ENCODE assay signal across 9 cellular contexts in the genomic region with DNA sequence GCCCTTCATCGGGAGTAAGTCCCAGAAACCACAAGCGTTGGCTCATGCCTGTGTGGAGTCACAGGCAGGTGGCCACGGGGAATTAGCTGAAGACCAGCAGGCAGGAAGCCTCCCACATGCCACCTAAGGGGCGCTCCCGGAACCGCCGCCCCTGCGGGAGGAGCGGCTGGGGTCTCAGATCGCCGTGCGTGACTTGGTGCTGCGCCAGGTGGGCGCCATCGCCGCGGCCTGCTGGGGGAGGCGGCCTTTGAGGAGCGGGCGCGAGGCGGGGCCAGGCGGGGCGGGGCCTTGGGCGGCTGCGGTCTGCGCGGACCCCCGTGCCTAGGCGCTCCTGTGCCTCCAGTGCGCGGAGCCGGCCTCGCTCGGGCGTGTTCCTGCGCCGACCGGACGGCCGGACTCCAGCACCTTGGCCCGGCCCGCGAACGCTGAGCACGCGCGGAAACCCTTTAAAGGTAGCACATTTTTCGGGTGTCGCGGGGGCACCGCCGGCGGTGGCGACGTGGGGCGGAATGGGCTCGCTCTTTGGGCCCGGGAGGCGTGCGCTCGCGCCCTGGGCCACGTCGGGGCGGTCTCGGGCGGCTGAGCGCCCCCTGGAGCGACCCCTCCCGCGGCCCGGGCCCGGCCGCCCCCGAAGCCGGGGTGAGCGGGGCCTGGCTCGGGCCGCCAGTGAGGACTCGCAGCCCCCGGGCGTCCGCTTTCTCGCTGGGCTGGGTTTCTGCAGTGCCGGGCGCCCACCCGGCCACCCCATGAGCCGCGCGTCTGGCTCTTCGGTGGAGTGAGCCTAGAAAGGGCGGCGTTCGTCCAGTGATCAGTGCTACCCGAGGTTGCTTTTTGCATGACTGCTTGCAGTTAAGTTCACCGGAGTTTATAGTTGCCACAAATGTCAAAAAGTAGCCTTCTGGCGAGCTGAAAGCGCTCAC. TPM values are rescaled to one million over a fixed set of nuclear protein-coding genes. Genes with fewer than 3 reads are reported as not detected.
DNase-seq lines count a peak whose midpoint lies in the region; ATAC-seq and TF ChIP-seq lines count a peak whose summit lies in the region.
"Had no signal": no experiment of that assay in that cellular context is flagged by ENCODE, and none has a peak within 500 bp of the region (broad histone marks: within the 10 kb centered on the region; RNA-seq: fewer than 3 reads in every experiment).

No MANE protein-coding gene starts in this region.

- H3K4me1 ChIP-seq in prostate gland (replicated peaks) = no peaks in the 10 kb centered on the region

- 2% methylated on average over 50 of the region's 99 CpGs for WGBS in prostate gland

- H3K36me3 ChIP-seq in prostate gland = no peaks in the 10 kb centered on the region

- ATAC-seq in HG02571 (IDR thresholded peaks at IDR 0.05; ENCODE audit: unreplicated experiment) = no peak

- no peak overlapping the region for H3K27ac ChIP-seq in prostate gland

- no peaks in the 10 kb centered on the region for H3K9me3 ChIP-seq in prostate gland

- H3K4me3 ChIP-seq in prostate gland = peak overlapping the region; percentile 29 to 30

- intact Hi-C loops in prostate gland (cut with DNase I) = no loop called here

- no peak for TF ChIP-seq CTCF in prostate gland (IDR thresholded peaks at IDR 0.05)

- DNase-seq in ELF-1 (ENCODE audit: low read depth, low spot score) = peak; percentile 65
- DNase-seq in NCI-H345 (lab: John Stamatoyannopoulos, UW) = peak; percentile 31
- peak; percentile 4 for DNase-seq in germinal center (ENCODE audit: low spot score)
- DNase-seq in prostate gland (ENCODE audit: low spot score) = no peak
- DNase-seq in globus pallidus (ENCODE audit: low spot score) = no peak
- DNase-seq in T-helper 9 cell = no peak
- no peak for DNase-seq in RPMI8226
- DNase-seq: NCI-H446 had no signal

- H3K27me3 ChIP-seq in prostate gland (replicated peaks; ENCODE audit: insufficient read depth) = no peaks in the 10 kb centered on the region

- no peak for TF ChIP-seq POLR2A in prostate gland (IDR thresholded peaks at IDR 0.05)

RNA-seq across cellular contexts. Expression of a gene that starts 24.5 kb away (rescaled TPM):
- total RNA-seq in prostate gland = not detected

RNA-seq across cellular contexts. Expression of a gene that starts 34.6 kb away (rescaled TPM):
- total RNA-seq in prostate gland = not detected

Comparison
In these comparisons a context has a peak if more than half of its experiments do, and no peak if none do; other contexts are left out.
1. DNase-seq: peak in ELF-1 (single experiment), NCI-H345 (single experiment) and germinal center (single experiment); none in prostate gland (single experiment), globus pallidus (single experiment), T-helper 9 cell (single experiment) and RPMI8226 (single experiment).